Comparison of ENCODE assay signal across 8 cellular contexts in genomic region chr10:72218329-72218728, GRCh38. TPM values are rescaled to one million over a fixed set of nuclear protein-coding genes. Genes with fewer than 3 reads are reported as not detected.
DNase-seq lines count a peak whose midpoint lies in the region; ATAC-seq and TF ChIP-seq lines count a peak whose summit lies in the region.

No MANE protein-coding gene starts in this region.

- no peak overlapping the region for H2AFZ ChIP-seq in osteoblast (ENCODE audit: low read length)

- peaks cover 0 to 9% of the 10 kb centered on the region in 2 donors for H3K4me1 ChIP-seq in breast epithelium
- peaks cover 18% of the 10 kb centered on the region for H3K4me1 ChIP-seq in osteoblast (ENCODE audit: insufficient read depth, low read length)

- no peaks in the 10 kb centered on the region for H3K27me3 ChIP-seq in CD4-positive, alpha-beta T cell (ENCODE audit: control insufficient read depth, insufficient read depth, low read length)
- no peaks in the 10 kb centered on the region for H3K27me3 ChIP-seq in breast epithelium
- no peaks in the 10 kb centered on the region for H3K27me3 ChIP-seq in osteoblast (ENCODE audit: insufficient read depth, low read length)

- peaks cover 53% of the 10 kb centered on the region for H3K36me3 Mint-ChIP-seq in CD4-positive, alpha-beta T cell (ENCODE audit: low read depth)

- no peak overlapping the region for H3K4me2 ChIP-seq in osteoblast (ENCODE audit: insufficient read depth, low read length)

- peak overlapping the region; percentile 81 for H3K4me3 Mint-ChIP-seq in CD4-positive, alpha-beta T cell

- H3K27ac Mint-ChIP-seq in CD4-positive, alpha-beta T cell: peak overlapping the region; percentile 94

- CTCF ChIA-PET in CD4-positive, alpha-beta T cell (lab: Charles Lee): interaction anchor here (0.5 to 2.1 kb wide), 5 partner anchors 21 to 170 kb away, joined by 4 to 10 read pairs (median 5); no protein-coding TSS in a partner anchor

- H3K4me1 Mint-ChIP-seq in CD4-positive, alpha-beta T cell (ENCODE audit: low read depth): peaks cover 50% of the 10 kb centered on the region

- no peaks in the 10 kb centered on the region for H3K27me3 Mint-ChIP-seq in CD4-positive, alpha-beta T cell

- DNase-seq in CD4-positive, alpha-beta T cell: no peak
- DNase-seq in Kasumi-1 (lab: John Stamatoyannopoulos, UW): peak; percentile 75 to 80
- no peak for DNase-seq in breast epithelium (ENCODE audit: low spot score in 2 of 2)
- DNase-seq in osteoblast (ENCODE audit: insufficient read length, low spot score, missing footprints): peak; percentile 54
- DNase-seq in stimulated activated CD4-positive, alpha-beta T cell treated with anti-CD3 and anti-CD28 coated beads, Interleukin-2, amount 100 ng/mL, for 24 hours: no peak
- DNase-seq in NCI-H2081 (lab: John Stamatoyannopoulos, UW): no peak
- DNase-seq in lower leg skin (ENCODE audit: low spot score in 2 of 2): no peak

- POLR2A ChIA-PET in CD4-positive, alpha-beta T cell (lab: Charles Lee): interaction anchor here (0.7 to 1.7 kb wide), 11 partner anchors 19 to 133 kb away, joined by 3 to 8 read pairs (median 4); no protein-coding TSS in a partner anchor

- 31 to 41% methylated on average over 1 of the region's 1 CpG for WGBS in lower leg skin, 2 donors

- H4K20me1 ChIP-seq in osteoblast (ENCODE audit: insufficient read depth, low read length): no peaks in the 10 kb centered on the region

- peak overlapping the region; percentile 42 for H3K27ac ChIP-seq in CD4-positive, alpha-beta T cell (ENCODE audit: low read depth, low read length)
- H3K27ac ChIP-seq in breast epithelium (peak overlapping the region; percentile 71 to 74), osteoblast (ENCODE audit: low read depth, low read length) (no peak overlapping the region)

- H3K4me3 ChIP-seq in breast epithelium: peak overlapping the region in 1 of 3 donors; percentile 7
- no peak overlapping the region for H3K4me3 ChIP-seq in osteoblast (ENCODE audit: insufficient read depth, low read length)
- H3K4me3 ChIP-seq in lower leg skin (ENCODE audit: low read depth, poor library complexity, severe bottlenecking): no peak overlapping the region

- no peaks in the 10 kb centered on the region for H3K36me3 ChIP-seq in breast epithelium
- H3K36me3 ChIP-seq in osteoblast (ENCODE audit: insufficient read depth, low read length): peaks cover 2% of the 10 kb centered on the region

- ATAC-seq in CD4-positive, alpha-beta T cell (ENCODE audit: poor library complexity): no peak
- no peak for ATAC-seq in HG03095 (IDR thresholded peaks at IDR 0.05; ENCODE audit: unreplicated experiment)

- no peaks in the 10 kb centered on the region for H3K9me3 Mint-ChIP-seq in CD4-positive, alpha-beta T cell

- TF ChIP-seq POLR2A in breast epithelium (IDR thresholded peaks at IDR 0.05) (no peak), lower leg skin (IDR thresholded peaks at IDR 0.05) (no peak)

- intact Hi-C loops in CD4-positive, alpha-beta T cell (cut with DNase I, micrococcal nuclease): loop anchor here (5.0 to 10.0 kb wide), 5 partner anchors 44 to 1984 kb away; partner anchors contain the start of genes SPOCK2 (in 2 of the 2), CHCHD1 (in 1 of the 2), DDIT4 (in 1 of the 2) and PPA1 (in 1 of the 2)
- intact Hi-C loops in breast epithelium (cut with DNase I; ENCODE audit: low total_unique reads): no loop called here
- intact Hi-C loops in lower leg skin (cut with DNase I; ENCODE audit: low total_unique reads): no loop called here

- peaks cover 32% of the 10 kb centered on the region for H3K79me2 ChIP-seq in osteoblast (ENCODE audit: insufficient read depth, low read length)

- TF ChIP-seq CTCF in CD4-positive, alpha-beta T cell (IDR thresholded peaks at IDR 0.05): no peak
- TF ChIP-seq CTCF in breast epithelium (IDR thresholded peaks at IDR 0.05): no peak
- TF ChIP-seq CTCF in osteoblast (IDR thresholded peaks at IDR 0.05; ENCODE audit: extremely low read depth, low read depth, low read length): no peak
- TF ChIP-seq CTCF in lower leg skin (IDR thresholded peaks at IDR 0.05): no peak

- no peaks in the 10 kb centered on the region for H3K9me3 ChIP-seq in CD4-positive, alpha-beta T cell (ENCODE audit: control insufficient read depth, low read length)
- H3K9me3 ChIP-seq in breast epithelium (no peaks in the 10 kb centered on the region), osteoblast (ENCODE audit: low read depth, low read length) (no peaks in the 10 kb centered on the region)

RNA-seq across cellular contexts. Expression of gene ASCC1, which starts 2.3 kb away (rescaled TPM):
- total RNA-seq in CD4-positive, alpha-beta T cell: 10 to 100 TPM; 16.5 to 19.0 TPM
- total RNA-seq in breast epithelium (10 to 100 TPM; 28.5 to 42.9 (median 29.6) TPM), osteoblast (40.2 and 50.1 TPM in 2 replicates), lower leg skin (10 to 100 TPM; 17.7 to 33.3 (median 23.1) TPM)

RNA-seq across cellular contexts. Expression of gene ANAPC16, which starts 2.5 kb away (rescaled TPM):
- 10 to 100 TPM; 61.9 to 64.3 TPM for total RNA-seq in CD4-positive, alpha-beta T cell
- total RNA-seq in breast epithelium (100 to 1,000 TPM; 104 to 155 (median 112) TPM), osteoblast (50.7 and 58.0 TPM in 2 replicates), lower leg skin (100 to 1,000 TPM in 2 of 4 donors, 10 to 100 TPM in 2; 47.8 to 116 (median 100) TPM)

RNA-seq across cellular contexts. Expression of gene DDIT4, which starts 55.4 kb away (rescaled TPM):
- 100 to 1,000 TPM; 427 to 436 TPM for total RNA-seq in CD4-positive, alpha-beta T cell
- 100 to 1,000 TPM; 183 to 555 (median 341) TPM for total RNA-seq in breast epithelium
- total RNA-seq in osteoblast: 366 and 522 TPM in 2 replicates
- total RNA-seq in lower leg skin: 100 to 1,000 TPM; 274 to 929 (median 421) TPM

Comparison
In these comparisons a context has a peak if more than half of its experiments do, and no peak if none do; other contexts are left out.
1. DNase-seq: peak in Kasumi-1 (2 of 2) and osteoblast (single experiment); none in CD4-positive, alpha-beta T cell (0 of 10), breast epithelium (0 of 2), stimulated activated CD4-positive, alpha-beta T cell treated with anti-CD3 and anti-CD28 coated beads, Interleukin-2, amount 100 ng/mL, for 24 hours (0 of 2), NCI-H2081 (0 of 2) and lower leg skin (0 of 2).
2. intact Hi-C loops: an anchor here in CD4-positive, alpha-beta T cell (5.0 to 10.0 kb wide); none called in breast epithelium and lower leg skin.